Comparison of ENCODE assay signal across 8 cellular contexts in genomic region chr17:72539981-72540897, GRCh38.
DNase-seq lines count a peak whose midpoint lies in the region; ATAC-seq and TF ChIP-seq lines count a peak whose summit lies in the region.

No MANE protein-coding gene starts in this region.

- H3K27ac ChIP-seq in BLaER1, result no peak overlapping the region
- no peak overlapping the region for H3K27ac ChIP-seq in mesendoderm (ENCODE audit: low read depth, low read length)

- no peak overlapping the region for H3K27ac Mint-ChIP-seq in activated CD8-positive, alpha-beta T cell treated with anti-CD3 and anti-CD28 coated beads for 36 hours

- H3K4me1 ChIP-seq in BLaER1 (peaks cover 10% of the 10 kb centered on the region), mesendoderm (ENCODE audit: control insufficient read depth, low read depth, low read length) (peaks cover 2% of the 10 kb centered on the region)

- no peaks in the 10 kb centered on the region for H3K36me3 ChIP-seq in BLaER1
- no peaks in the 10 kb centered on the region for H3K36me3 ChIP-seq in mesendoderm (ENCODE audit: control insufficient read depth, insufficient read depth, low read length)

- no peak overlapping the region for H3K4ac ChIP-seq in mesendoderm (ENCODE audit: low read depth, low read length)

- H3K23ac ChIP-seq in mesendoderm (ENCODE audit: low read length), result no peak overlapping the region

- no peaks in the 10 kb centered on the region for H3K9me3 ChIP-seq in BLaER1

- peaks cover 5% of the 10 kb centered on the region for H3K4me1 Mint-ChIP-seq in activated CD8-positive, alpha-beta T cell treated with anti-CD3 and anti-CD28 coated beads for 36 hours (ENCODE audit: low read depth)

- H3K9ac ChIP-seq in BLaER1, result no peak overlapping the region
- H3K9ac ChIP-seq in mesendoderm (ENCODE audit: low read length), result peak overlapping the region; percentile 42

- peak overlapping the region; percentile 30 for H3K18ac ChIP-seq in mesendoderm (ENCODE audit: low read length)

- H3K79me1 ChIP-seq in mesendoderm (ENCODE audit: low read length), result no peaks in the 10 kb centered on the region

- no peak overlapping the region for H4K8ac ChIP-seq in mesendoderm (ENCODE audit: low read depth, low read length)

- no peaks in the 10 kb centered on the region for H3K9me3 Mint-ChIP-seq in activated CD8-positive, alpha-beta T cell treated with anti-CD3 and anti-CD28 coated beads for 36 hours

- no CpG with 5 or more reads among the region's 50 CpGs for WGBS in mesendoderm (ENCODE audit: extremely low coverage, insufficient coverage, low lambda C conversion rate)

- peak overlapping the region; percentile 70 for H3K56ac ChIP-seq in mesendoderm (ENCODE audit: low read length)

- CTCF ChIA-PET in activated CD8-positive, alpha-beta T cell treated with anti-CD3 and anti-CD28 coated beads for 36 hours (lab: Charles Lee), result interaction anchor here (0.8 to 3.4 kb wide), 11 partner anchors 9 to 1900 kb away, joined by 3 to 16 read pairs (median 3); no protein-coding TSS in a partner anchor

- no peak overlapping the region for H2BK120ac ChIP-seq in mesendoderm (ENCODE audit: low read depth, low read length)

- H2BK5ac ChIP-seq in mesendoderm (ENCODE audit: low read length), result no peak overlapping the region

- H3K4me3 ChIP-seq in BLaER1, result peak overlapping the region; percentile 52; the same call in 1 of the 2 replicates
- H3K4me3 ChIP-seq in mesendoderm (ENCODE audit: low read length), result no peak overlapping the region

- no peak overlapping the region for H4K5ac ChIP-seq in mesendoderm (ENCODE audit: low read length)

- peaks cover 29% of the 10 kb centered on the region for H3K27me3 Mint-ChIP-seq in activated CD8-positive, alpha-beta T cell treated with anti-CD3 and anti-CD28 coated beads for 36 hours

- no peaks in the 10 kb centered on the region for H4K20me1 ChIP-seq in BLaER1

- peak; percentile 30 for TF ChIP-seq POLR2A in GM19099 (IDR thresholded peaks at IDR 0.05; ENCODE audit: extremely low read depth, insufficient read length, low read depth)

- peak; percentile 78 for TF ChIP-seq CTCF in activated CD8-positive, alpha-beta T cell treated with anti-CD3 and anti-CD28 coated beads for 36 hours (IDR thresholded peaks at IDR 0.05)

- H2AK5ac ChIP-seq in mesendoderm (ENCODE audit: low read length), result no peak overlapping the region

- H3K79me2 ChIP-seq in mesendoderm (ENCODE audit: control insufficient read depth, insufficient read depth, low read length), result no peaks in the 10 kb centered on the region

- ATAC-seq in HG03175 (IDR thresholded peaks at IDR 0.05; ENCODE audit: unreplicated experiment), result peak; percentile 90
- ATAC-seq in activated CD8-positive, alpha-beta T cell treated with anti-CD3 and anti-CD28 coated beads for 36 hours, result peak; percentile 82

- intact Hi-C loops in activated CD8-positive, alpha-beta T cell treated with anti-CD3 and anti-CD28 coated beads for 36 hours (cut with micrococcal nuclease), result loop anchor here (10.0 kb wide), 1 partner anchor 1905 kb away; no protein-coding TSS in a partner anchor

- POLR2A ChIA-PET in activated CD8-positive, alpha-beta T cell treated with anti-CD3 and anti-CD28 coated beads for 36 hours (lab: Charles Lee), result interaction anchor here (0.7 kb wide), 1 partner anchor 275 kb away, joined by 3 read pairs; no protein-coding TSS in a partner anchor

- DNase-seq in NCI-H69 (lab: John Stamatoyannopoulos, UW), result peak; percentile 93
- peak; percentile 54 for DNase-seq in activated CD8-positive, alpha-beta T cell treated with anti-CD3 and anti-CD28 coated beads for 36 hours
- DNase-seq in effector CD4-positive, alpha-beta T cell, result peak; percentile 16
- peak; percentile 84 for DNase-seq in mesendoderm
- peak; percentile 39 to 49 for DNase-seq in stimulated activated CD8-positive, alpha-beta memory T cell treated with anti-CD3 and anti-CD28 coated beads, Interleukin-2, amount 100 ng/mL, for 48 hours (ENCODE audit: low read depth in 2 of 2)

- no peak overlapping the region for H3K4me3 Mint-ChIP-seq in activated CD8-positive, alpha-beta T cell treated with anti-CD3 and anti-CD28 coated beads for 36 hours

- H3K27me3 ChIP-seq in BLaER1 (peaks cover 12% of the 10 kb centered on the region; the same call in 1 of the 2 replicates), mesendoderm (ENCODE audit: insufficient read depth, low read length, poor library complexity) (no peaks in the 10 kb centered on the region)

- H3K4me2 ChIP-seq in BLaER1 (peak overlapping the region; percentile 89), mesendoderm (ENCODE audit: low read length) (no peak overlapping the region)

- H3K36me3 Mint-ChIP-seq in activated CD8-positive, alpha-beta T cell treated with anti-CD3 and anti-CD28 coated beads for 36 hours (ENCODE audit: low read depth), result no peaks in the 10 kb centered on the region

- H2BK15ac ChIP-seq in mesendoderm (replicated peaks; ENCODE audit: low read depth), result no peak overlapping the region

Comparison
In these comparisons a context has a peak if more than half of its experiments do, and no peak if none do; other contexts are left out.
1. DNase-seq: peak in every context shown above with its lines; median percentile 93 in NCI-H69; 84 in mesendoderm; 54 in activated CD8-positive, alpha-beta T cell treated with anti-CD3 and anti-CD28 coated beads for 36 hours; 44 in stimulated activated CD8-positive, alpha-beta memory T cell treated with anti-CD3 and anti-CD28 coated beads, Interleukin-2, amount 100 ng/mL, for 48 hours; 16 in effector CD4-positive, alpha-beta T cell.